9 cellular contexts compared by ENCODE assay signal in genomic region chr10:26448706-26449435, GRCh38. TPM values are rescaled to one million over a fixed set of nuclear protein-coding genes. Genes with fewer than 3 reads are reported as not detected.
A peak's percentile ranks its signal among the peaks of the same experiment; 100 is the strongest.
DNase-seq lines count a peak whose midpoint lies in the region; ATAC-seq and TF ChIP-seq lines count a peak whose summit lies in the region.
"Had no signal": no experiment of that assay in that cellular context is flagged by ENCODE, and none has a peak within 500 bp of the region (broad histone marks: within the 10 kb centered on the region; RNA-seq: fewer than 3 reads in every experiment).

No MANE protein-coding gene starts in this region.

- H3K9me2 ChIP-seq in OCI-LY7 (ENCODE audit: insufficient read depth, low read length) = no peaks in the 10 kb centered on the region

- ATAC-seq in GM18517 (IDR thresholded peaks at IDR 0.05; ENCODE audit: unreplicated experiment) = peak; percentile 89
- peak; percentile 86 for ATAC-seq in HG02623 (IDR thresholded peaks at IDR 0.05; ENCODE audit: unreplicated experiment)

- H3K36me3 Mint-ChIP-seq in progenitor cell of endocrine pancreas (ENCODE audit: insufficient read depth) = no peaks in the 10 kb centered on the region

- no peaks in the 10 kb centered on the region for H3K27me3 Mint-ChIP-seq in progenitor cell of endocrine pancreas

- POLR2A ChIA-PET in OCI-LY7 (lab: Charles Lee) = interaction anchor here (0.6 to 1.5 kb wide), 8 partner anchors 8 to 61 kb away, joined by 3 to 7 read pairs (median 3); no protein-coding TSS in a partner anchor

- no peak overlapping the region for H3K4me3 Mint-ChIP-seq in progenitor cell of endocrine pancreas (ENCODE audit: low read depth)

- CTCF ChIA-PET in OCI-LY7 (lab: Charles Lee; ENCODE audit: unreplicated experiment) = no interaction called here

- H3K27ac Mint-ChIP-seq in progenitor cell of endocrine pancreas = no peak overlapping the region

- peak overlapping the region; percentile 74 for H3K4me2 ChIP-seq in OCI-LY7 (ENCODE audit: low read length)

- TF ChIP-seq CTCF in OCI-LY7 (conservative IDR thresholded peaks at IDR 0.05; ENCODE audit: low read length) (peak; percentile 59), progenitor cell of endocrine pancreas (IDR thresholded peaks at IDR 0.05; ENCODE audit: unreplicated experiment) (no peak)

- DNase-seq in OCI-LY7 (ENCODE audit: low spot score) (peak; percentile 97), progenitor cell of endocrine pancreas (ENCODE audit: low spot score, unreplicated experiment) (no peak), NCI-H526 (lab: John Stamatoyannopoulos, UW) (no peak), DMS153 treated with DMSO at 0.1 percent for 48 hours (lab: John Stamatoyannopoulos, UW; ENCODE audit: unreplicated experiment) (no peak), NCI-H526 treated with DMSO at 0.1 percent for 48 hours (lab: John Stamatoyannopoulos, UW) (no peak)
- peak; percentile 62 for DNase-seq in effector CD4-positive, alpha-beta T cell

- intact Hi-C loops in OCI-LY7 (cut with micrococcal nuclease; ENCODE audit: unreplicated experiment) = loop anchor here (1.0 kb wide), 2 partner anchors 8 to 10 kb away; no protein-coding TSS in a partner anchor

- peaks cover 76% of the 10 kb centered on the region for H3K36me3 ChIP-seq in OCI-LY7 (ENCODE audit: insufficient read depth, low read length)

- BruUV-seq in OCI-LY7 (replicated peaks; lab: Mats Ljungman, UMichigan) = no TSS peak

- H3K4me3 ChIP-seq in OCI-LY7 (ENCODE audit: low read depth, low read length, poor library complexity, severe bottlenecking) = peak overlapping the region; percentile 61

- no peaks in the 10 kb centered on the region for H3K9me3 Mint-ChIP-seq in progenitor cell of endocrine pancreas (ENCODE audit: low read depth)

- H3K27ac ChIP-seq in OCI-LY7 (ENCODE audit: low read depth, low read length, poor library complexity, severe bottlenecking) = peak overlapping the region; percentile 95

- H4K20me1 ChIP-seq in OCI-LY7 (ENCODE audit: insufficient read depth, low read length) = no peaks in the 10 kb centered on the region

- no peak overlapping the region for H2AFZ ChIP-seq in OCI-LY7 (ENCODE audit: low read length)

- H3K79me2 ChIP-seq in OCI-LY7 (ENCODE audit: insufficient read depth, low read depth, low read length) = peaks cover 96% of the 10 kb centered on the region

- peaks cover 23% of the 10 kb centered on the region for H3K9me3 ChIP-seq in OCI-LY7 (ENCODE audit: low read length)

- H3K4me1 Mint-ChIP-seq in progenitor cell of endocrine pancreas (ENCODE audit: low read depth) = no peaks in the 10 kb centered on the region

- peaks cover 92% of the 10 kb centered on the region for H3K4me1 ChIP-seq in OCI-LY7 (ENCODE audit: insufficient read depth, low read length, poor library complexity, severe bottlenecking)

RNA-seq across cellular contexts. Expression of gene APBB1IP, which starts 10.7 kb away (rescaled TPM):
- total RNA-seq in OCI-LY7 (2014; rRNA removed; shearing (Covaris generic)) = 58.1 and 65.8 TPM in 2 replicates
- total RNA-seq in OCI-LY7 (2022) (167 and 196 TPM in 2 replicates), progenitor cell of endocrine pancreas (0.24 and 0.38 TPM in 2 replicates)
- total RNA-seq: endothelial cell of umbilical vein had no signal

Comparison
In these comparisons a context has a peak if more than half of its experiments do, and no peak if none do; other contexts are left out.
1. DNase-seq: peak in OCI-LY7 (single experiment) and effector CD4-positive, alpha-beta T cell (single experiment); none in progenitor cell of endocrine pancreas (single experiment), NCI-H526 (0 of 2), DMS153 treated with DMSO at 0.1 percent for 48 hours (single experiment) and NCI-H526 treated with DMSO at 0.1 percent for 48 hours (single experiment).
2. RNA of gene APBB1IP, which starts 10.7 kb away (total RNA-seq): 58.1 to 196 TPM in OCI-LY7; 0.24 to 0.38 TPM in progenitor cell of endocrine pancreas; every median in the first group is over 10 times any median in the second.